In the genomic region with DNA sequence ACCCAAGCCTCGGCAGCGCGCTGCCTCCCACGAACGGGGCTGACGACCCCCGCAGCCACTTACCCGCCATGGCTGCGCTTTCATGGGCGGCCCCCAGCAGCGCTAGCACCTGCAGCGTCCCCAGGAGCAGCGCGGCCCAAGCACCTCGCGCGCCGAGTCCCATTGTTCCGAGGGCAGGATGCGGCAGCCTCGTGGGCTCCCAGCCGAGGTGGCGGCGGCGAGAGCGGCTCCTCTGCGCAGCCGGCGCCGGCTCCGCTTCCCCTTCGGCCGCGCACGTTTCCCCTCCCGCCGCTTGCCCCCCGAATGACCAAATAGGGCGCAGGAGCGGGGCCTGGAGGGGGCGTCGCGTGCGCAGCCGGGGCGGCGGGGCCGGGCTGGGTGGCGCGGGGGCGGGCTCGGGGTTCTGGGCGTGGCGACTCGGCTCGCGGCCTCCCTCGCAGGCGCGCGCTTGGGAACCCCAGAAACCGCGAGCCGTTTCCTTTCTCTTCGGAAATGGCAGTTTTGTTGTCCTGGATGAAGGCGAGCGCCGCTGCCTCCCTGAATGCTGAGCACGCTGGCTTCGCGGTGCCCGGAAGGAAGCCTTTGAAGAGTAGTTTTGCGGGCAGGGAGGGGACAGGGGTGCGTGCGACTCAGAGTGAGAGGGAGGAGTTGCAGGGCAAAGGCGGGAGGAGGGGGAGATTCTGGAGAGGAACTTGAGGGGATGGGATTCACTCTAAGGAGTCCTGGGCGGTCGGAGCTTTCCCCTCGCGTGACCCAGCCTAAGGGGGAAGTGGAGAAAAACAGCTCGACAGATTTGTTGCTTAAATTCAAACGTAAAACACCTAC, we compare ENCODE assay signal across 8 cellular contexts. TPM values are rescaled to one million over a fixed set of nuclear protein-coding genes. Genes with fewer than 3 reads are reported as not detected.
DNase-seq lines count a peak whose midpoint lies in the region; ATAC-seq and TF ChIP-seq lines count a peak whose summit lies in the region.

A gene with protein sequence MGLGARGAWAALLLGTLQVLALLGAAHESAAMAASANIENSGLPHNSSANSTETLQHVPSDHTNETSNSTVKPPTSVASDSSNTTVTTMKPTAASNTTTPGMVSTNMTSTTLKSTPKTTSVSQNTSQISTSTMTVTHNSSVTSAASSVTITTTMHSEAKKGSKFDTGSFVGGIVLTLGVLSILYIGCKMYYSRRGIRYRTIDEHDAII (minus strand): TSS at position 305 of the 825 bp plus-strand sequence. CDS start 142 bp downstream, at position 163.

- no peaks in the 10 kb centered on the region for H3K9me3 ChIP-seq in Loucy (ENCODE audit: insufficient read depth, low read depth, low read length)
- H3K9me3 ChIP-seq in ovary, result no peaks in the 10 kb centered on the region
- H3K9me3 ChIP-seq in thymus (ENCODE audit: control insufficient read depth), result no peaks in the 10 kb centered on the region

- no peaks in the 10 kb centered on the region for H3K9me2 ChIP-seq in Loucy (replicated peaks; ENCODE audit: low read depth, low read length)

- H4K20me1 ChIP-seq in Loucy (ENCODE audit: insufficient read depth, low read length, poor library complexity, severe bottlenecking), result peaks cover 40% of the 10 kb centered on the region

- ATAC-seq in activated naive CD4-positive, alpha-beta T cell treated with anti-CD3 and anti-CD28 coated beads, Interleukin-2, amount 50 U/mL, for 72 hours, result peak; percentile 71 to 78

- H2AFZ ChIP-seq in Loucy (ENCODE audit: low read length), result peak within 1 kb of the TSS; percentile 58

- peak within 1 kb of the TSS; percentile 95 to 100 for H3K27ac Mint-ChIP-seq in activated naive CD4-positive, alpha-beta T cell treated with anti-CD3 and anti-CD28 coated beads, Interleukin-2, amount 50 U/mL, for 72 hours
- peak within 1 kb of the TSS; percentile 90 for H3K27ac Mint-ChIP-seq in glutamatergic neuron (ENCODE audit: unreplicated experiment)

- peaks cover 5% of the 10 kb centered on the region for H3F3A ChIP-seq in Loucy (ENCODE audit: low read depth)

- peak within 1 kb of the TSS; percentile 79 to 89 for H3K27ac ChIP-seq in ovary
- H3K27ac ChIP-seq in thymus (ENCODE audit: low read depth), result peak within 1 kb of the TSS; percentile 92

- peak; percentile 60 for TF ChIP-seq POLR2A in ovary (IDR thresholded peaks at IDR 0.05)

- WGBS in ovary, 3 donors, result 0 to 1% (median 1%) methylated on average over 48 to 82 of the region's 82 CpGs
- under 1% methylated on average over 82 of the region's 82 CpGs for WGBS in thymus

- no peak for TF ChIP-seq EP300 in ovary (IDR thresholded peaks at IDR 0.05)

- peak within 1 kb of the TSS; percentile 94 for H3K4me3 Mint-ChIP-seq in glutamatergic neuron (ENCODE audit: unreplicated experiment)

- H3K27me3 Mint-ChIP-seq in glutamatergic neuron (ENCODE audit: unreplicated experiment), result peaks cover 5% of the 10 kb centered on the region

- H3K27me3 ChIP-seq in Loucy (ENCODE audit: insufficient read depth, low read length, poor library complexity, severe bottlenecking), result peaks cover 8% of the 10 kb centered on the region
- no peaks in the 10 kb centered on the region for H3K27me3 ChIP-seq in ovary
- no peaks in the 10 kb centered on the region for H3K27me3 ChIP-seq in thymus (ENCODE audit: control insufficient read depth, insufficient read depth)

- peaks cover 70% of the 10 kb centered on the region for H3K4me1 ChIP-seq in Loucy (ENCODE audit: insufficient read depth, low read length, poor library complexity, severe bottlenecking)
- peaks cover 8% of the 10 kb centered on the region for H3K4me1 ChIP-seq in ovary (ENCODE audit: insufficient read depth)
- H3K4me1 ChIP-seq in thymus (ENCODE audit: control insufficient read depth, insufficient read depth, low read length), result peaks cover 36% of the 10 kb centered on the region

- H3K4me2 ChIP-seq in Loucy (ENCODE audit: low read depth, low read length, poor library complexity, severe bottlenecking), result peak within 1 kb of the TSS; percentile 96

- peak within 1 kb of the TSS; percentile 96 for H3K4me3 ChIP-seq in Loucy (ENCODE audit: low read length, poor library complexity, severe bottlenecking)
- H3K4me3 ChIP-seq in ovary, result peak within 1 kb of the TSS; percentile 96
- peak within 1 kb of the TSS; percentile 95 for H3K4me3 ChIP-seq in thymus (ENCODE audit: low read length)

- intact Hi-C loops in ovary (cut with DNase I), result loop anchor here in 1 of 4 donors (10.0 kb wide), 1 partner anchor 108 kb away; a partner anchor contains a TSS

- H3K36me3 Mint-ChIP-seq in activated naive CD4-positive, alpha-beta T cell treated with anti-CD3 and anti-CD28 coated beads, Interleukin-2, amount 50 U/mL, for 72 hours, result peaks cover 38 to 42% of the 10 kb centered on the region in 2 donors
- H3K36me3 Mint-ChIP-seq in glutamatergic neuron (ENCODE audit: unreplicated experiment), result no peaks in the 10 kb centered on the region

- H3K36me3 ChIP-seq in Loucy (ENCODE audit: insufficient read depth, low read length) (peaks cover 11% of the 10 kb centered on the region), ovary (no peaks in the 10 kb centered on the region), thymus (ENCODE audit: control insufficient read depth, insufficient read depth) (peaks cover 5% of the 10 kb centered on the region)

- DNase-seq in GM03348 (ENCODE audit: low spot score) (peak; percentile 93), H4 (ENCODE audit: low spot score) (peak; percentile 64), SKM-1 treated with dmso at 0.1 percent for 144 hours (lab: John Stamatoyannopoulos, UW; ENCODE audit: unreplicated experiment) (peak; percentile 86), glutamatergic neuron (peak; percentile 63), ovary (peak; percentile 81 to 90 (median 86))
- DNase-seq in activated naive CD4-positive, alpha-beta T cell treated with anti-CD3 and anti-CD28 coated beads, Interleukin-2, amount 50 U/mL, for 72 hours (ENCODE audit: low spot score in 2 of 2), result peak; percentile 88 to 94

- H3K9ac ChIP-seq in Loucy (ENCODE audit: low read depth, low read length, poor library complexity, severe bottlenecking), result peak within 1 kb of the TSS; percentile 98

- H3K79me2 ChIP-seq in Loucy (ENCODE audit: insufficient read depth, low read length), result peaks cover 58% of the 10 kb centered on the region

- TF ChIP-seq CTCF in Loucy (conservative IDR thresholded peaks at IDR 0.05; ENCODE audit: low read length) (no peak), glutamatergic neuron (IDR thresholded peaks at IDR 0.05; ENCODE audit: partially characterized antibody, unreplicated experiment) (no peak), ovary (IDR thresholded peaks at IDR 0.05) (peak in 1 of 3 donors; percentile 26)

- H3K4me1 Mint-ChIP-seq in glutamatergic neuron (ENCODE audit: low read depth, unreplicated experiment), result peaks cover 17% of the 10 kb centered on the region

- no peaks in the 10 kb centered on the region for H3K9me3 Mint-ChIP-seq in activated naive CD4-positive, alpha-beta T cell treated with anti-CD3 and anti-CD28 coated beads, Interleukin-2, amount 50 U/mL, for 72 hours
- peaks cover 4% of the 10 kb centered on the region for H3K9me3 Mint-ChIP-seq in glutamatergic neuron (ENCODE audit: unreplicated experiment)

RNA-seq across cellular contexts. Expression of the gene that starts here (rescaled TPM):
- total RNA-seq in H4 (2014; rRNA removed; shearing (Covaris generic)), result 83.7 and 116 TPM in 2 replicates
- total RNA-seq in activated naive CD4-positive, alpha-beta T cell treated with anti-CD3 and anti-CD28 coated beads, Interleukin-2, amount 50 U/mL, for 72 hours, result 100 to 1,000 TPM; 193 to 330 TPM
- total RNA-seq in glutamatergic neuron (ENCODE audit: unreplicated experiment), result 18.1 TPM
- 100 to 1,000 TPM in 6 of 7 donors, 10 to 100 TPM in 1; 83.3 to 131 (median 124) TPM for total RNA-seq in ovary
- 100 to 1,000 TPM in 1 of 2 donors, 10 to 100 TPM in 1; 69.4 to 165 TPM for polyA plus RNA-seq in ovary
- 174 TPM for polyA plus RNA-seq in thymus

Comparison
In these comparisons a context has a peak if more than half of its experiments do, and no peak if none do; other contexts are left out.
1. Peak in every context shown above with its lines: DNase-seq, ATAC-seq, H3K4me3 ChIP-seq and H3K27ac ChIP-seq.